In genomic region chr1:88983791-88984552, GRCh38 we compare ENCODE assay signal across 8 cellular contexts. TPM values are rescaled to one million over a fixed set of nuclear protein-coding genes. Genes with fewer than 3 reads are reported as not detected.
DNase-seq lines count a peak whose midpoint lies in the region; ATAC-seq and TF ChIP-seq lines count a peak whose summit lies in the region.

No MANE protein-coding gene starts in this region.

- peaks cover 81% of the 10 kb centered on the region for H3K4me1 Mint-ChIP-seq in activated T-cell treated with anti-CD3 and anti-CD28 coated beads, Interleukin-2, amount 50 U/mL, for 4 hours (ENCODE audit: low read depth)

- H3K4me1 ChIP-seq in parathyroid adenoma = peaks cover 11% of the 10 kb centered on the region

- DNase-seq in COLO829 (ENCODE audit: low spot score) (peak; percentile 51), NCI-H226 (peak; percentile 48), fibroblast of the conjunctiva (ENCODE audit: low read depth) (peak; percentile 31), occipital lobe (lab: John Stamatoyannopoulos, UW) (no peak), GOT3 (lab: John Stamatoyannopoulos, UW) (no peak)
- no peak for DNase-seq in activated T-cell treated with anti-CD3 and anti-CD28 coated beads, Interleukin-2, amount 50 U/mL, for 4 hours

- no peak overlapping the region for H3K9ac ChIP-seq in parathyroid adenoma

- peak; percentile 42 for ATAC-seq in GM21717 (IDR thresholded peaks at IDR 0.05; ENCODE audit: unreplicated experiment)
- ATAC-seq in activated T-cell treated with anti-CD3 and anti-CD28 coated beads, Interleukin-2, amount 50 U/mL, for 4 hours = peak; percentile 54 to 59

- no peaks in the 10 kb centered on the region for H3K27me3 Mint-ChIP-seq in activated T-cell treated with anti-CD3 and anti-CD28 coated beads, Interleukin-2, amount 50 U/mL, for 4 hours (ENCODE audit: low read depth)

- H2AFZ ChIP-seq in parathyroid adenoma = peak overlapping the region; percentile 58

- H3K9me3 ChIP-seq in parathyroid adenoma (ENCODE audit: control insufficient read depth, low read length) = no peaks in the 10 kb centered on the region

- no peak overlapping the region for H3K4me3 ChIP-seq in parathyroid adenoma (ENCODE audit: low read depth, low read length)

- peaks cover 48% of the 10 kb centered on the region for H3K36me3 Mint-ChIP-seq in activated T-cell treated with anti-CD3 and anti-CD28 coated beads, Interleukin-2, amount 50 U/mL, for 4 hours (ENCODE audit: insufficient read depth)

- peak; percentile 47 for TF ChIP-seq CTCF in parathyroid adenoma (IDR thresholded peaks at IDR 0.05)

- H3K79me2 ChIP-seq in parathyroid adenoma = peaks cover 5% of the 10 kb centered on the region

- no peaks in the 10 kb centered on the region for H3K27me3 ChIP-seq in parathyroid adenoma (ENCODE audit: control insufficient read depth, insufficient read depth, low read length)

- no peak overlapping the region for H3K4me2 ChIP-seq in parathyroid adenoma (ENCODE audit: low read length)

- H3K9me3 Mint-ChIP-seq in activated T-cell treated with anti-CD3 and anti-CD28 coated beads, Interleukin-2, amount 50 U/mL, for 4 hours = no peaks in the 10 kb centered on the region

- H3K36me3 ChIP-seq in parathyroid adenoma (ENCODE audit: control insufficient read depth, insufficient read depth, low read length) = no peaks in the 10 kb centered on the region

- peak overlapping the region; percentile 72 for H3K27ac ChIP-seq in parathyroid adenoma

- peak overlapping the region; percentile 4 for H3K4me3 Mint-ChIP-seq in activated T-cell treated with anti-CD3 and anti-CD28 coated beads, Interleukin-2, amount 50 U/mL, for 4 hours

RNA-seq across cellular contexts. Expression of gene KYAT3, which starts 8.5 kb away (rescaled TPM):
- 10 to 100 TPM; 21.1 to 23.6 (median 23.6) TPM for total RNA-seq in activated T-cell treated with anti-CD3 and anti-CD28 coated beads, Interleukin-2, amount 50 U/mL, for 4 hours
- 19.8 TPM for total RNA-seq in occipital lobe

RNA-seq across cellular contexts. Expression of gene RBMXL1, which starts 8.5 kb away (rescaled TPM):
- 10 to 100 TPM; 23.9 to 29.6 (median 25.8) TPM for total RNA-seq in activated T-cell treated with anti-CD3 and anti-CD28 coated beads, Interleukin-2, amount 50 U/mL, for 4 hours
- 35.7 TPM for total RNA-seq in occipital lobe

RNA-seq across cellular contexts. Expression of gene GBP3, which starts 38.7 kb away (rescaled TPM):
- 1 to 10 TPM; 2.5 to 8.2 (median 6.1) TPM for total RNA-seq in activated T-cell treated with anti-CD3 and anti-CD28 coated beads, Interleukin-2, amount 50 U/mL, for 4 hours
- total RNA-seq in occipital lobe = 0.94 TPM

Comparison
In these comparisons a context has a peak if more than half of its experiments do, and no peak if none do; other contexts are left out.
1. DNase-seq: peak in COLO829 (single experiment), NCI-H226 (single experiment) and fibroblast of the conjunctiva (single experiment); none in activated T-cell treated with anti-CD3 and anti-CD28 coated beads, Interleukin-2, amount 50 U/mL, for 4 hours (single experiment), occipital lobe (single experiment) and GOT3 (single experiment).